In the genomic region with DNA sequence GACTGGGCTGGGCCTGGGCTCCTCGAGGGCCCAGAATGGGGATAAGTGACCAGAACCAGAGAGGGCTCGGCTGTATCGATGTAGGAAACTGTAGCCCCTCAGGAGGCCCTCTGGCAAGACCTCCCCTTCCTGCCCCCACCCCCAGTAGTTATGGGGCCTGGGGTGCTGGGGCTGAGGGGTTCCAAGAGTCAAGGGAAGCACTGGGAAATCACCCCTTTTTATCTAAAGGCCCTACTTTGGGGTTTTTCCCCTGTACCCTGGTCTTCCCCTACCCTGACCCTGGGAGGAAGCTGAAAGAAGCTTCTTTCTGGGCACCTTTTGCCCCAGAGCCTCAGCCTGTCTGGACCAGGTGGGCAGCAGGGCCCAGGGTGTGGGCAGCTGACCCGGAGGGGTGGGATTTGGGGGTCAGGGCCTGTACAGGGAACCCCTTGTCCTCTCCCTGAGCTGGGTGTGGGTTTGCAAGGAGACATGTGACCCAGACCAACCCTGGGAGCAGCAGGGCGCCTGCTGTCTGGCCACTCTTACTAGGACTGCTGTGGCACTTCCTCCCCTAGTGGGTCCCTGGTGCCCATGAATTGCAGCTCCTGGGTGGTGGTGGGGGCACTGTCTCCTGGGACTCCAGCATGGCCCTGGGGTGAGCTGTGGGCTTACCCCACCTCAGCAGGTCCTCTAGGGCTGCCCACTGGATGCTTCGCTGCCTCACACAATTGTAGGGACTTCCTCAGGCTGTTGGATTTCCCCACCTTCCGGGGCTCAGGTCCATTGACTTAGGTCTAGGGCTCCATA, we compare ENCODE assay signal across 10 cellular contexts. TPM values are rescaled to one million over a fixed set of nuclear protein-coding genes. Genes with fewer than 3 reads are reported as not detected.
DNase-seq lines count a peak whose midpoint lies in the region; ATAC-seq, FAIRE-seq and TF ChIP-seq lines count a peak whose summit lies in the region.
"Had no signal": no experiment of that assay in that cellular context is flagged by ENCODE, and none has a peak within 500 bp of the region (broad histone marks: within the 10 kb centered on the region; RNA-seq: fewer than 3 reads in every experiment).

No MANE protein-coding gene starts in this region.

- no peak for TF ChIP-seq EP300 in H1 (IDR thresholded peaks at IDR 0.05; ENCODE audit: borderline replicate concordance in 1 of 2, low read depth in 2 of 2, low read length in 2 of 2)

- ATAC-seq in GM18517 (IDR thresholded peaks at IDR 0.05; ENCODE audit: unreplicated experiment) (peak; percentile 19), HG03139 (IDR thresholded peaks at IDR 0.05; ENCODE audit: unreplicated experiment) (no peak)

- peaks cover 0 to 3% of the 10 kb centered on the region in 2 experiments for H4K20me1 ChIP-seq in H1 (replicated peaks in 1 of 2; ENCODE audit: control insufficient read depth in 1 of 2, insufficient read depth in 2 of 2, low read length in 2 of 2)

- no peak overlapping the region for H3K27ac ChIP-seq in H1 (ENCODE audit: low read depth, low read length)
- peak overlapping the region; percentile 7 for H3K27ac ChIP-seq in skeletal muscle tissue (ENCODE audit: low read depth, low read length)
- H3K27ac ChIP-seq: brain microvascular endothelial cell had no signal

- no peak overlapping the region for H2BK5ac ChIP-seq in H1 (ENCODE audit: low read depth, low read length)

- H3K9ac ChIP-seq in H1 (replicated peaks in 1 of 4; ENCODE audit: extremely low read depth in 1 of 4, low read depth in 3 of 4, low read length in 3 of 4) (no peak overlapping the region), skeletal muscle tissue (ENCODE audit: low read depth in 1 of 3, low read length in 3 of 3) (no peak overlapping the region)

- H2BK20ac ChIP-seq in H1 (ENCODE audit: low read length) = no peak overlapping the region

- no peak overlapping the region for H3K18ac ChIP-seq in H1 (ENCODE audit: extremely low read depth, low read length)

- H3K36me3 ChIP-seq in H1 (ENCODE audit: control insufficient read depth in 2 of 4, insufficient read depth in 4 of 4, low read length in 3 of 4) = no peaks in the 10 kb centered on the region
- H3K36me3 ChIP-seq in skeletal muscle tissue (ENCODE audit: control insufficient read depth in 3 of 3, insufficient read depth in 3 of 3, low read length in 3 of 3) = no peaks in the 10 kb centered on the region
- H3K36me3 ChIP-seq: brain microvascular endothelial cell had no signal

- no peak for TF ChIP-seq RAD21 in H1 (IDR thresholded peaks at IDR 0.05 in 1 of 2, conservative IDR thresholded peaks at IDR 0.05 in 1 of 2; ENCODE audit: low read depth in 2 of 2, low read length in 2 of 2)

- 85% methylated on average over 4 of the region's 7 CpGs; no CpG with 5 or more reads in 1 of the 2 experiments for WGBS in H1 (ENCODE audit: extremely low coverage in 1 of 2, insufficient coverage in 1 of 2, insufficient read length in 1 of 2, insufficient replicate concordance in 2 of 2, low coverage in 1 of 2, low lambda C conversion rate in 2 of 2, missing lambda C conversion rate in 1 of 2), 2 experiments

- H4K5ac ChIP-seq in H1 (ENCODE audit: insufficient read length, low read depth, low read length) = no peak overlapping the region

- H4K8ac ChIP-seq in H1 (ENCODE audit: extremely low read depth, insufficient read depth, low read length) = no peak overlapping the region; the same call in 1 of the 2 replicates

- H3K23ac ChIP-seq in H1 (ENCODE audit: insufficient read length) = no peak overlapping the region

- no peak overlapping the region for H3K14ac ChIP-seq in H1 (ENCODE audit: insufficient read length)

- H3K79me2 ChIP-seq in H1 (ENCODE audit: control insufficient read depth in 1 of 2, insufficient read depth in 2 of 2, low read length in 2 of 2) = no peaks in the 10 kb centered on the region

- H2BK120ac ChIP-seq in H1 (replicated peaks; ENCODE audit: low read depth, low read length) = no peak overlapping the region

- no peak overlapping the region for H2BK15ac ChIP-seq in H1 (ENCODE audit: low read length)

- no peak overlapping the region for H2AK5ac ChIP-seq in H1 (ENCODE audit: low read depth, low read length)

- no peak overlapping the region for H2BK12ac ChIP-seq in H1 (ENCODE audit: low read depth, low read length)

- peak; percentile 42 for DNase-seq in KBM-7
- no peak for DNase-seq in H1 (ENCODE audit: low read depth in 1 of 2, low spot score in 2 of 2)
- no peak for DNase-seq in NCI-H128 (lab: John Stamatoyannopoulos, UW; ENCODE audit: unreplicated experiment)
- no peak for DNase-seq in HuH-7 (ENCODE audit: low spot score)
- DNase-seq in SW480 (ENCODE audit: low spot score) = no peak
- DNase-seq: brain microvascular endothelial cell, midbrain had no signal

- CTCF ChIA-PET in H1 (lab: Charles Lee; ENCODE audit: partially characterized antibody) = interaction anchor here (1.0 to 2.3 kb wide), 13 partner anchors 9 to 152 kb away, joined by 3 to 11 read pairs (median 5); no protein-coding TSS in a partner anchor

- no peak for FAIRE-seq in H1 (lab: Jason Lieb, UNC)

- H3K4ac ChIP-seq in H1 (replicated peaks; ENCODE audit: insufficient read length, low read depth, low read length) = no peak overlapping the region

- H3K56ac ChIP-seq in H1 (replicated peaks; ENCODE audit: insufficient read length, low read depth, low read length) = no peak overlapping the region

- TF ChIP-seq POLR2A in H1 (IDR thresholded peaks at IDR 0.05; ENCODE audit: control extremely low read depth in 1 of 2, low read depth in 2 of 2, low read length in 2 of 2) = no peak

- peaks cover 0 to 7% (median 3%) of the 10 kb centered on the region in 4 experiments; a peak in 2 of 7 replicates for H3K4me1 ChIP-seq in H1 (replicated peaks in 1 of 4; ENCODE audit: control insufficient read depth in 3 of 4, insufficient read depth in 4 of 4, low read length in 3 of 4)
- peaks cover 6 to 14% (median 7%) of the 10 kb centered on the region in 3 donors for H3K4me1 ChIP-seq in skeletal muscle tissue (ENCODE audit: control insufficient read depth in 3 of 3, insufficient read depth in 3 of 3, low read length in 3 of 3)

- TF ChIP-seq CTCF in H1 (IDR thresholded peaks at IDR 0.05; ENCODE audit: control extremely low read depth in 1 of 3, insufficient read depth in 1 of 3, low read depth in 1 of 3, low read length in 3 of 3) = no peak

- H3K9me3 ChIP-seq in H1 (ENCODE audit: insufficient read depth in 2 of 2, low read depth in 1 of 2, low read length in 1 of 2) (no peaks in the 10 kb centered on the region), skeletal muscle tissue (ENCODE audit: control insufficient read depth in 3 of 3, low read length in 3 of 3) (no peaks in the 10 kb centered on the region)

- peak overlapping the region; percentile 7 to 66; a peak in 3 of 4 replicates for H3K4me2 ChIP-seq in H1 (ENCODE audit: insufficient read depth in 1 of 2, low read depth in 2 of 2, low read length in 2 of 2)

- H3K79me1 ChIP-seq in H1 (ENCODE audit: low read depth, low read length) = no peaks in the 10 kb centered on the region

- H3K23me2 ChIP-seq in H1 (ENCODE audit: low read depth, low read length) = peaks cover 14% of the 10 kb centered on the region; the same call in 1 of the 2 replicates

- H4K91ac ChIP-seq in H1 (replicated peaks; ENCODE audit: insufficient read length, low read length) = no peak overlapping the region

- no peak overlapping the region for H2AFZ ChIP-seq in H1 (ENCODE audit: low read length)

- POLR2A ChIA-PET in H1 (lab: Charles Lee; ENCODE audit: partially characterized antibody) = interaction anchor here (0.9 to 1.7 kb wide), 4 partner anchors 9 to 88 kb away, joined by 3 to 4 read pairs (median 3); no protein-coding TSS in a partner anchor

- H3K27me3 ChIP-seq in H1 (replicated peaks in 1 of 4; ENCODE audit: control insufficient read depth in 3 of 4, extremely low read depth in 1 of 4, insufficient read depth in 3 of 4, low read length in 3 of 4) = peaks cover 24 to 54% (median 38%) of the 10 kb centered on the region in 4 experiments
- H3K27me3 ChIP-seq in skeletal muscle tissue (ENCODE audit: control insufficient read depth in 3 of 3, insufficient read depth in 3 of 3, low read length in 3 of 3) = peaks cover 22 to 31% (median 28%) of the 10 kb centered on the region in 3 donors

- H3K4me3 ChIP-seq in H1 (ENCODE audit: extremely low read depth in 1 of 4, insufficient read depth in 2 of 4, low read depth in 3 of 4, low read length in 4 of 4) (peak overlapping the region in 1 of 4 experiments; percentile 69; a peak in 2 of 8 replicates), skeletal muscle tissue (ENCODE audit: low read length in 3 of 3) (no peak overlapping the region)

- in situ Hi-C loops in KBM-7 (cut with MboI; ENCODE audit: low pct_unique_long_range_greater_than_20kb, low sequenced_read_pairs) = no loop called here

TF ChIP-seq in H1, 55 proteins besides CTCF, POLR2A, EP300 and RAD21 (continues in another document):
- TF ChIP-seq SAP30 (IDR thresholded peaks at IDR 0.05; ENCODE audit: insufficient read depth, insufficient replicate concordance, low read length) (no peak), TBP (IDR thresholded peaks at IDR 0.05; ENCODE audit: low read depth, low read length) (no peak), BCL11A (IDR thresholded peaks at IDR 0.05; ENCODE audit: low read depth in 2 of 2, low read length in 2 of 2) (no peak), SIRT6 (IDR thresholded peaks at IDR 0.05; ENCODE audit: low read length) (no peak), EZH2 (IDR thresholded peaks at IDR 0.05; ENCODE audit: low read depth, low read length, severe bottlenecking) (no peak), TAF7 (optimal IDR thresholded peaks at IDR 0.05; ENCODE audit: borderline replicate concordance, low read depth, low read length) (no peak)

RNA-seq across cellular contexts. Expression of a gene that starts 1.5 kb away (rescaled TPM):
- 0.28 and 0.75 TPM in 2 replicates for total RNA-seq in H1 (2021; fragmentation: NEBNext Ultra II Directional; extraction: Animal tissue kit (Norgen Biotek cat#: 25700))
- polyA plus RNA-seq in H1 (2011; rRNA removed) = 1.1 and 1.5 TPM in 2 replicates
- 1.5 TPM for polyA plus RNA-seq in H1 (2011; cell fraction: cytosol; rRNA removed)
- 2.5 TPM for polyA plus RNA-seq in H1 (2011; cell fraction: nucleus; rRNA removed)
- polyA plus RNA-seq in H1 (2012, experiment 1 of 2) = 0.93 to 1.4 TPM (median 1.2 TPM) in 4 replicates
- 1.7 TPM for polyA plus RNA-seq in H1 (2012, experiment 2 of 2)
- polyA plus RNA-seq in H1 (2013, experiment 1 of 2) = 0.55 TPM
- 0.44 TPM for polyA plus RNA-seq in H1 (2013, experiment 2 of 2)
- polyA minus RNA-seq in H1 (2011; rRNA and poly(A)+ RNA removed) = 0.83 and 1.8 TPM in 2 replicates
- 1.2 TPM for polyA minus RNA-seq in H1 (2011; cell fraction: cytosol; rRNA and poly(A)+ RNA removed)
- 1.1 TPM for polyA minus RNA-seq in H1 (2011; cell fraction: nucleus; rRNA and poly(A)+ RNA removed)
- 2.6 TPM for total RNA-seq in skeletal muscle tissue

RNA-seq across cellular contexts. Expression of a gene that starts 28.8 kb away (rescaled TPM):
- total RNA-seq in H1 (2021; fragmentation: NEBNext Ultra II Directional; extraction: Animal tissue kit (Norgen Biotek cat#: 25700)) = 1.8 and 2.0 TPM in 2 replicates
- 1.3 and 2.1 TPM in 2 replicates for polyA plus RNA-seq in H1 (2011; rRNA removed)
- 1.6 TPM for polyA plus RNA-seq in H1 (2011; cell fraction: cytosol; rRNA removed)
- polyA plus RNA-seq in H1 (2011; cell fraction: nucleus; rRNA removed) = 8.1 TPM
- polyA plus RNA-seq in H1 (2012, experiment 1 of 2) = 1.1 to 2.3 TPM (median 1.6 TPM) in 4 replicates
- polyA plus RNA-seq in H1 (2012, experiment 2 of 2) = 0.51 TPM
- polyA plus RNA-seq in H1 (2013, experiment 1 of 2) = 1.8 TPM
- polyA plus RNA-seq in H1 (2013, experiment 2 of 2) = 1.5 TPM
- polyA minus RNA-seq in H1 (2011; rRNA and poly(A)+ RNA removed) = 1.1 and 1.4 TPM in 2 replicates
- 0.59 TPM for polyA minus RNA-seq in H1 (2011; cell fraction: cytosol; rRNA and poly(A)+ RNA removed)
- 4.3 TPM for polyA minus RNA-seq in H1 (2011; cell fraction: nucleus; rRNA and poly(A)+ RNA removed)
- under 0.01 TPM for total RNA-seq in skeletal muscle tissue
